Comparison of ENCODE assay signal across 8 cellular contexts in genomic region chr21:41425954-41426655, GRCh38. TPM values are rescaled to one million over a fixed set of nuclear protein-coding genes. Genes with fewer than 3 reads are reported as not detected.
A peak's percentile ranks its signal among the peaks of the same experiment; 100 is the strongest.
DNase-seq lines count a peak whose midpoint lies in the region; ATAC-seq and TF ChIP-seq lines count a peak whose summit lies in the region.

MX1 (plus strand) TSS chr21:41426239; CDS start chr21:41432071, 5,832 bp downstream.

- no peak within 1 kb of the TSS for H2BK20ac ChIP-seq in H9 (ENCODE audit: low read depth, low read length, poor library complexity, severe bottlenecking)

- H3K4me3 Mint-ChIP-seq in H9, result peak within 1 kb of the TSS; percentile 62 to 78
- H3K4me3 Mint-ChIP-seq in activated T-cell treated with anti-CD3 and anti-CD28 coated beads, Interleukin-2, amount 50 U/mL, for 72 hours, result peak within 1 kb of the TSS; percentile 93 to 96
- H3K4me3 Mint-ChIP-seq in nephron progenitor cell, result peak within 1 kb of the TSS; percentile 76

- peaks cover 7% of the 10 kb centered on the region for H3K23me2 ChIP-seq in H9 (ENCODE audit: insufficient read length, low read depth, low read length, poor library complexity, severe bottlenecking)

- ATAC-seq in activated T-cell treated with anti-CD3 and anti-CD28 coated beads, Interleukin-2, amount 50 U/mL, for 72 hours (replicated peaks in 1 of 2), result peak; percentile 98 to 99

- peaks cover 2% of the 10 kb centered on the region; the same call in 1 of the 2 replicates for H3K27me3 ChIP-seq in H9 (ENCODE audit: insufficient read depth, low read length)

- H4K91ac ChIP-seq in H9 (ENCODE audit: insufficient read length, low read depth, low read length), result no peak within 1 kb of the TSS

- no peaks in the 10 kb centered on the region for H3K9me3 ChIP-seq in H9 (ENCODE audit: control insufficient read depth, low read depth, low read length)

- WGBS in H9 (ENCODE audit: extremely low coverage, insufficient read length, low lambda C conversion rate), result no CpG with 5 or more reads among the region's 62 CpGs

- peak within 1 kb of the TSS; percentile 37 for H3K18ac ChIP-seq in H9 (ENCODE audit: insufficient read length, low read depth, low read length)

- peak within 1 kb of the TSS; percentile 24; the same call in 1 of the 2 replicates for H3K14ac ChIP-seq in H9 (ENCODE audit: insufficient read depth, low read length)

- no peaks in the 10 kb centered on the region; the same call in 1 of the 2 replicates for H3K4me1 ChIP-seq in H9 (ENCODE audit: insufficient read depth, low read length)

- no peak within 1 kb of the TSS for H2BK15ac ChIP-seq in H9 (ENCODE audit: low read depth, low read length)

- no peak within 1 kb of the TSS for H4K5ac ChIP-seq in H9 (ENCODE audit: insufficient read length, low read depth, low read length)

- peaks cover 51% of the 10 kb centered on the region for H3K27me3 Mint-ChIP-seq in H9 (ENCODE audit: low read depth)
- H3K27me3 Mint-ChIP-seq in activated T-cell treated with anti-CD3 and anti-CD28 coated beads, Interleukin-2, amount 50 U/mL, for 72 hours (ENCODE audit: low read depth), result no peaks in the 10 kb centered on the region
- H3K27me3 Mint-ChIP-seq in nephron progenitor cell (ENCODE audit: low read depth, poor library complexity), result peaks cover 79% of the 10 kb centered on the region

- TF ChIP-seq CTCF in H9 (conservative IDR thresholded peaks at IDR 0.05) (no peak), fibroblast of pulmonary artery (IDR thresholded peaks at IDR 0.05; ENCODE audit: low read length, missing control alignments) (no peak), nephron progenitor cell (IDR thresholded peaks at IDR 0.05) (no peak)

- H3K4me1 Mint-ChIP-seq in H9 (peaks cover 22 to 23% of the 10 kb centered on the region in 2 experiments), nephron progenitor cell (peaks cover 6% of the 10 kb centered on the region)
- peaks cover 46% of the 10 kb centered on the region for H3K4me1 Mint-ChIP-seq in activated T-cell treated with anti-CD3 and anti-CD28 coated beads, Interleukin-2, amount 50 U/mL, for 72 hours (ENCODE audit: low read depth)

- peak; percentile 56 for DNase-seq in H9
- peak; percentile 54 for DNase-seq in NCI-H226
- peak; percentile 91 to 93 for DNase-seq in activated T-cell treated with anti-CD3 and anti-CD28 coated beads, Interleukin-2, amount 50 U/mL, for 72 hours
- peak; percentile 19 for DNase-seq in fibroblast of pulmonary artery (ENCODE audit: low read depth)
- DNase-seq in nephron progenitor cell, result peak; percentile 44
- DNase-seq in stimulated activated naive CD4-positive, alpha-beta T cell treated with Interleukin-2 at 50 U/mL for 16 hours (lab: John Stamatoyannopoulos, UW), result peak; percentile 87
- DNase-seq in NCI-H524 treated with DMSO at 0.1 percent for 48 hours (lab: John Stamatoyannopoulos, UW), result no peak

- no peaks in the 10 kb centered on the region for H3K79me2 ChIP-seq in H9 (ENCODE audit: insufficient read depth, low read length)

- no peak within 1 kb of the TSS for H4K8ac ChIP-seq in H9 (replicated peaks; ENCODE audit: insufficient read length, low read depth, low read length)

- H3K4me2 ChIP-seq in H9 (ENCODE audit: insufficient read depth, insufficient read length, low read length), result peak within 1 kb of the TSS; percentile 3

- H3K23ac ChIP-seq in H9 (ENCODE audit: insufficient read length, low read depth, low read length), result no peak within 1 kb of the TSS

- no peak within 1 kb of the TSS for H2AFZ ChIP-seq in H9 (ENCODE audit: low read length)

- no peak within 1 kb of the TSS for H3K27ac ChIP-seq in H9 (ENCODE audit: insufficient read length, low read depth, low read length)

- H3T11ph ChIP-seq in H9 (ENCODE audit: low read length), result no peak within 1 kb of the TSS

- H3K9me3 Mint-ChIP-seq in H9 (peaks cover 0 to 2% of the 10 kb centered on the region in 2 experiments; a peak in 2 of 5 replicates), nephron progenitor cell (no peaks in the 10 kb centered on the region)
- H3K9me3 Mint-ChIP-seq in activated T-cell treated with anti-CD3 and anti-CD28 coated beads, Interleukin-2, amount 50 U/mL, for 72 hours, result no peaks in the 10 kb centered on the region

- no peak within 1 kb of the TSS for H2BK12ac ChIP-seq in H9 (ENCODE audit: insufficient read length, low read depth, low read length)

- no peak within 1 kb of the TSS for H3K4ac ChIP-seq in H9 (ENCODE audit: low read depth, low read length)

- no peak within 1 kb of the TSS for H2BK120ac ChIP-seq in H9 (ENCODE audit: low read depth, low read length, poor library complexity, severe bottlenecking)

- H3K27ac Mint-ChIP-seq in H9, result no peak within 1 kb of the TSS
- peak within 1 kb of the TSS; percentile 82 for H3K27ac Mint-ChIP-seq in activated T-cell treated with anti-CD3 and anti-CD28 coated beads, Interleukin-2, amount 50 U/mL, for 72 hours
- H3K27ac Mint-ChIP-seq in nephron progenitor cell, result no peak within 1 kb of the TSS

- H3K79me1 ChIP-seq in H9 (ENCODE audit: insufficient read depth, low read depth, low read length, poor library complexity, severe bottlenecking), result no peaks in the 10 kb centered on the region

- no peak within 1 kb of the TSS for H3K9ac ChIP-seq in H9 (ENCODE audit: extremely low read depth, insufficient read length, low read length)

- H3K36me3 Mint-ChIP-seq in H9 (ENCODE audit: insufficient read depth in 1 of 3, low read depth in 3 of 3) (no peaks in the 10 kb centered on the region; a peak in 1 of 7 replicates), nephron progenitor cell (ENCODE audit: low read depth) (no peaks in the 10 kb centered on the region)
- peaks cover 0 to 6% of the 10 kb centered on the region in 2 donors for H3K36me3 Mint-ChIP-seq in activated T-cell treated with anti-CD3 and anti-CD28 coated beads, Interleukin-2, amount 50 U/mL, for 72 hours (ENCODE audit: insufficient read depth in 2 of 2)

- H3K56ac ChIP-seq in H9 (ENCODE audit: insufficient read length, low read depth, low read length), result no peak within 1 kb of the TSS

- no peaks in the 10 kb centered on the region for H4K20me1 ChIP-seq in H9 (ENCODE audit: control insufficient read depth, insufficient read depth, insufficient read length)

- H2BK5ac ChIP-seq in H9 (ENCODE audit: insufficient read length, low read length), result no peak within 1 kb of the TSS

- H2AK5ac ChIP-seq in H9 (ENCODE audit: insufficient read length, low read length), result no peak within 1 kb of the TSS

- peak; percentile 98 for TF ChIP-seq POLR2A in GM10847 (IDR thresholded peaks at IDR 0.05; ENCODE audit: extremely low read depth, insufficient read length)

- peak within 1 kb of the TSS; percentile 56 for H3K4me3 ChIP-seq in fibroblast of pulmonary artery (replicated peaks; ENCODE audit: low read depth, low read length)

RNA-seq across cellular contexts. Expression of gene MX1, which starts in this region (rescaled TPM):
- 5.1 and 6.3 TPM in 2 replicates for total RNA-seq in H9 (2021)
- total RNA-seq in activated T-cell treated with anti-CD3 and anti-CD28 coated beads, Interleukin-2, amount 50 U/mL, for 72 hours, result 100 to 1,000 TPM in 1 of 2 donors, 10 to 100 TPM in 1; 65.2 to 154 TPM
